In the genomic region with DNA sequence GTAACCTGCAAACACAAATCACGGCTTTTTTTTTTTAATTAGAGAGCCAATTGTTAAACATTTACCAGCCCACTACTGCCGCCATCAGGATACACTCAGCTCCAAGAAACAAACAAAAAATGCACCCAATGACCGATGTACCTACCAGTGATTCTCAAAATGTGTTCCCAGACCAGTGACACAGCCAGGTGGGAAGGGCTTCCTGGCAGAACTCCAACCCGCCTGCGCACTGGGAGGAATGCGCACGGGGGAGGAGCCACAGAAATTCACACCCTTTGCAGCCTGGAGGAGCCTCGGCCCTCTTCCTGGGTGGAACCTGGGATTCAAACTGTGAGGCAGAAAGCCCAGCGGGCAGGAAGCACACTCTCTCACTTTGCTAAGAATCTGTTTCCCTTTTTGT, we compare ENCODE assay signal across 14 cellular contexts.
DNase-seq lines count a peak whose midpoint lies in the region; ATAC-seq and TF ChIP-seq lines count a peak whose summit lies in the region.
"Had no signal": no experiment of that assay in that cellular context is flagged by ENCODE, and none has a peak within 500 bp of the region (broad histone marks: within the 10 kb centered on the region; RNA-seq: fewer than 3 reads in every experiment).

No MANE protein-coding gene starts in this region.

- H3K36me3 ChIP-seq in OCI-LY1 (ENCODE audit: insufficient read depth, low read length) (no peaks in the 10 kb centered on the region), SJCRH30 (no peaks in the 10 kb centered on the region), hepatocyte (replicated peaks; ENCODE audit: insufficient read depth, low read depth) (no peaks in the 10 kb centered on the region)
- H3K36me3 ChIP-seq: SJSA1 had no signal

- no peaks in the 10 kb centered on the region for H3K4me1 ChIP-seq in OCI-LY1 (ENCODE audit: insufficient read depth, low read length, severe bottlenecking)
- H3K4me1 ChIP-seq in SJCRH30: no peaks in the 10 kb centered on the region
- no peaks in the 10 kb centered on the region for H3K4me1 ChIP-seq in hepatocyte (ENCODE audit: insufficient read depth)

- ATAC-seq in esophagus mucosa: peak; percentile 13
- ATAC-seq: HepG2, left ventricle myocardium superior had no signal

- peak; percentile 76 for DNase-seq in H4 (ENCODE audit: low spot score)
- peak; percentile 92 for DNase-seq in renal cortical epithelial cell (ENCODE audit: low read depth)
- DNase-seq in SJCRH30: no peak
- DNase-seq in hepatocyte (ENCODE audit: low spot score): no peak
- no peak for DNase-seq in foreskin melanocyte
- no peak for DNase-seq in NCI-H1105 (lab: John Stamatoyannopoulos, UW)
- DNase-seq: activated naive CD4-positive, alpha-beta T cell treated with anti-CD3 and anti-CD28 coated beads for 36 hours; CD4-positive, alpha-beta T cell; left ventricle myocardium superior; NCI-H1436 treated with DMSO at 0.1 percent for 48 hours had no signal

- H3K4me3 ChIP-seq in OCI-LY1 (ENCODE audit: low read depth, low read length, poor library complexity, severe bottlenecking) (no peak overlapping the region), SJCRH30 (no peak overlapping the region), hepatocyte (no peak overlapping the region)
- H3K4me3 ChIP-seq: SJSA1 had no signal

- H3K27ac ChIP-seq in OCI-LY1 (ENCODE audit: low read depth, low read length, poor library complexity, severe bottlenecking) (no peak overlapping the region), SJCRH30 (no peak overlapping the region), hepatocyte (no peak overlapping the region)
- H3K27ac ChIP-seq: SJSA1 had no signal

- TF ChIP-seq CTCF in OCI-LY1 (IDR thresholded peaks at IDR 0.05; ENCODE audit: low read length) (peak; percentile 41; the same call in 1 of the 2 replicates), hepatocyte (IDR thresholded peaks at IDR 0.05; ENCODE audit: poor library complexity) (no peak)

- WGBS in hepatocyte (ENCODE audit: low lambda C conversion rate, missing lambda C conversion rate): 86% methylated on average over 9 of the region's 9 CpGs

- H3K4me2 ChIP-seq in OCI-LY1 (ENCODE audit: low read length): no peak overlapping the region
- no peak overlapping the region for H3K4me2 ChIP-seq in hepatocyte

- no peaks in the 10 kb centered on the region for H3K9me3 ChIP-seq in OCI-LY1 (ENCODE audit: low read length)
- H3K9me3 ChIP-seq in SJCRH30 (replicated peaks): no peaks in the 10 kb centered on the region
- no peaks in the 10 kb centered on the region for H3K9me3 ChIP-seq in hepatocyte (ENCODE audit: low read depth)
- H3K9me3 ChIP-seq: SJSA1 had no signal

- no peak overlapping the region for H3K9ac ChIP-seq in OCI-LY1 (ENCODE audit: low read length)

- no peaks in the 10 kb centered on the region for H3K79me2 ChIP-seq in OCI-LY1 (ENCODE audit: insufficient read depth, low read length)
- H3K79me2 ChIP-seq in hepatocyte: no peaks in the 10 kb centered on the region

- H4K20me1 ChIP-seq in OCI-LY1 (ENCODE audit: insufficient read depth, low read length): no peaks in the 10 kb centered on the region
- no peaks in the 10 kb centered on the region for H4K20me1 ChIP-seq in hepatocyte (ENCODE audit: insufficient read depth, poor library complexity, severe bottlenecking)

- no peak overlapping the region for H2AFZ ChIP-seq in OCI-LY1 (ENCODE audit: low read length)
- no peak overlapping the region for H2AFZ ChIP-seq in hepatocyte

- no peaks in the 10 kb centered on the region for H3K9me2 ChIP-seq in OCI-LY1 (ENCODE audit: low read depth, low read length)
- no peaks in the 10 kb centered on the region for H3K9me2 ChIP-seq in hepatocyte (replicated peaks; ENCODE audit: insufficient read depth)

- H3K27me3 ChIP-seq in OCI-LY1 (ENCODE audit: insufficient read depth, low read length): no peaks in the 10 kb centered on the region
- no peaks in the 10 kb centered on the region for H3K27me3 ChIP-seq in SJCRH30
- no peaks in the 10 kb centered on the region for H3K27me3 ChIP-seq in hepatocyte
- H3K27me3 ChIP-seq: SJSA1 had no signal

- H3F3A ChIP-seq in OCI-LY1 (ENCODE audit: insufficient read depth, low read length): no peaks in the 10 kb centered on the region

Comparison
In these comparisons a context has a peak if more than half of its experiments do, and no peak if none do; other contexts are left out.
1. DNase-seq: peak in H4 (single experiment) and renal cortical epithelial cell (single experiment); none in SJCRH30 (0 of 2), hepatocyte (single experiment), foreskin melanocyte (single experiment) and NCI-H1105 (single experiment).